8 cellular contexts compared by ENCODE assay signal in the genomic region with DNA sequence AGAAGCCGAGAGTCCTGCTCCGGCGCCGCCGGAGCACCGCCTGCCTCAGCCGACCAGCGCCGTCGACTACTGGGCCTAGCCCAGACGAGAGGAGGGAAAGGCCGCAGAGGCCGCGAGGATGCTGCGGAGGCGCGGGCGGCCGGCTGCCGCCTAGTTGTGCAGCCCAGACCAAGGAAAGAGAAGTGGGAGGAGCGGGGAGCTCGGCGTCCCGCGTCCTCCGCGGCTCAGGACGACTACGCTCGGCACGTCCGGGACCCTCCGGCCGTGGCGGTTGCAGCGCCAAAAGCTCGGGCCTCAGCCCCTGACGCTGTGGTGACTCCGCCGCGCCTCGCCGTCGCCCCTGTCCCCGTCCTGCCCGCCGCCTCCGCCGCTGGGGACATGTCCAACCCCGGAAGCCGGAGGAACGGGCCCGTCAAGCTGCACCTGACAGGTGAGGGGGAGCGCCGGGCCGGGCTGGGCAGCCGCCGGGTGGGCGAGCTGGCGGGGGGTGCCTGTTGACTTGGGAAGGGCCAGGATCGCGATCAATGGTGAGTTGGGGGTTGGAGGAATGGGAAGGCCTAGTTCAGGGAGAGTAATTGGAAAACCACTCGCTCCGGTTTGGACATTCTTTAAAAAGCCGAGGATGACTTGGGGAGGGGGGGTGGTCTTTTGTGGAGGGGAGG. TPM values are rescaled to one million over a fixed set of nuclear protein-coding genes. Genes with fewer than 3 reads are reported as not detected.
A peak's percentile ranks its signal among the peaks of the same experiment; 100 is the strongest.
DNase-seq lines count a peak whose midpoint lies in the region; ATAC-seq and TF ChIP-seq lines count a peak whose summit lies in the region.

No MANE protein-coding gene starts in this region.

- H3K27me3 ChIP-seq in esophagus squamous epithelium = no peaks in the 10 kb centered on the region

- TF ChIP-seq POLR2A in esophagus squamous epithelium (IDR thresholded peaks at IDR 0.05) = peak in 1 of 4 donors; percentile 15

- H3K9me3 ChIP-seq in esophagus squamous epithelium = no peaks in the 10 kb centered on the region

- H3K27me3 Mint-ChIP-seq in activated T-cell treated with anti-CD3 and anti-CD28 coated beads, Interleukin-2, amount 50 U/mL, for 72 hours (ENCODE audit: low read depth) = peaks cover 12% of the 10 kb centered on the region

- peaks cover 24% of the 10 kb centered on the region for H3K4me1 Mint-ChIP-seq in activated T-cell treated with anti-CD3 and anti-CD28 coated beads, Interleukin-2, amount 50 U/mL, for 72 hours (ENCODE audit: low read depth)

- ATAC-seq in GM21360 (IDR thresholded peaks at IDR 0.05; ENCODE audit: unreplicated experiment) = peak; percentile 55
- peak; percentile 90 to 91 for ATAC-seq in activated T-cell treated with anti-CD3 and anti-CD28 coated beads, Interleukin-2, amount 50 U/mL, for 72 hours (replicated peaks in 1 of 2)

- peaks cover 0 to 16% (median 4%) of the 10 kb centered on the region in 3 donors for H3K4me1 ChIP-seq in esophagus squamous epithelium

- WGBS in esophagus squamous epithelium, 2 donors = 0% methylated on average over 3 to 11 of the region's 65 CpGs

- H3K27ac ChIP-seq in esophagus squamous epithelium = peak overlapping the region; percentile 72 to 93 (median 84)

- H3K4me3 ChIP-seq in esophagus squamous epithelium = peak overlapping the region; percentile 46 to 86 (median 64)

- peaks cover 0 to 1% of the 10 kb centered on the region in 2 donors for H3K36me3 Mint-ChIP-seq in activated T-cell treated with anti-CD3 and anti-CD28 coated beads, Interleukin-2, amount 50 U/mL, for 72 hours (ENCODE audit: insufficient read depth in 2 of 2)

- intact Hi-C loops in esophagus squamous epithelium (cut with DNase I) = no loop called here

- H3K36me3 ChIP-seq in esophagus squamous epithelium = peaks cover 0 to 24% (median 0%) of the 10 kb centered on the region in 3 donors

- TF ChIP-seq CTCF in esophagus squamous epithelium (IDR thresholded peaks at IDR 0.05) = no peak

- peak overlapping the region; percentile 86 for H3K27ac Mint-ChIP-seq in activated T-cell treated with anti-CD3 and anti-CD28 coated beads, Interleukin-2, amount 50 U/mL, for 72 hours

- peak; percentile 78 for DNase-seq in AG20443 (ENCODE audit: low spot score)
- peak; percentile 69 to 93 for DNase-seq in NCI-H526 (lab: John Stamatoyannopoulos, UW)
- peak; percentile 71 to 76 for DNase-seq in activated T-cell treated with anti-CD3 and anti-CD28 coated beads, Interleukin-2, amount 50 U/mL, for 72 hours
- no peak for DNase-seq in esophagus squamous epithelium (lab: John Stamatoyannopoulos, UW)
- peak; percentile 50 for DNase-seq in mucosa of gallbladder (ENCODE audit: low spot score)
- peak; percentile 5 to 11 for DNase-seq in stimulated activated CD8-positive, alpha-beta memory T cell treated with anti-CD3 and anti-CD28 coated beads, Interleukin-4, amount 100 ng/mL, for 1 hour (ENCODE audit: low read depth in 2 of 2, low spot score in 1 of 2)
- DNase-seq in NCI-H1930 (lab: John Stamatoyannopoulos, UW) = no peak

- peak overlapping the region; percentile 89 to 92 for H3K4me3 Mint-ChIP-seq in activated T-cell treated with anti-CD3 and anti-CD28 coated beads, Interleukin-2, amount 50 U/mL, for 72 hours

- H3K9me3 Mint-ChIP-seq in activated T-cell treated with anti-CD3 and anti-CD28 coated beads, Interleukin-2, amount 50 U/mL, for 72 hours = no peaks in the 10 kb centered on the region

RNA-seq across cellular contexts. Expression of gene RNF135, which starts 37.7 kb away (rescaled TPM):
- total RNA-seq in activated T-cell treated with anti-CD3 and anti-CD28 coated beads, Interleukin-2, amount 50 U/mL, for 72 hours = 10 to 100 TPM; 11.7 to 12.3 TPM
- 10 to 100 TPM; 19.7 to 27.1 (median 21.9) TPM for total RNA-seq in esophagus squamous epithelium
- 22.3 TPM for total RNA-seq in mucosa of gallbladder

Comparison
In these comparisons a context has a peak if more than half of its experiments do, and no peak if none do; other contexts are left out.
1. DNase-seq: peak in AG20443 (single experiment), NCI-H526 (2 of 2), activated T-cell treated with anti-CD3 and anti-CD28 coated beads, Interleukin-2, amount 50 U/mL, for 72 hours (2 of 2), mucosa of gallbladder (single experiment) and stimulated activated CD8-positive, alpha-beta memory T cell treated with anti-CD3 and anti-CD28 coated beads, Interleukin-4, amount 100 ng/mL, for 1 hour (2 of 2); none in esophagus squamous epithelium (single experiment) and NCI-H1930 (0 of 2).